Comparison of ENCODE assay signal across 11 cellular contexts in genomic region chr16:87952751-87953150, GRCh38. TPM values are rescaled to one million over a fixed set of nuclear protein-coding genes. Genes with fewer than 3 reads are reported as not detected.
DNase-seq lines count a peak whose midpoint lies in the region; ATAC-seq and TF ChIP-seq lines count a peak whose summit lies in the region.
"Had no signal": no experiment of that assay in that cellular context is flagged by ENCODE, and none has a peak within 500 bp of the region (broad histone marks: within the 10 kb centered on the region; RNA-seq: fewer than 3 reads in every experiment).

No MANE protein-coding gene starts in this region.

- peak overlapping the region; percentile 86 to 96 (median 91) for H3K4me3 Mint-ChIP-seq in CD4-positive, CD25-positive, alpha-beta regulatory T cell

- peaks cover 2% of the 10 kb centered on the region for H3K27me3 Mint-ChIP-seq in CD4-positive, CD25-positive, alpha-beta regulatory T cell

- H3K4me2 ChIP-seq in MM.1S (ENCODE audit: low read depth, low read length), result peak overlapping the region; percentile 86; the same call in 1 of the 2 replicates
- H3K4me2 ChIP-seq in neural cell (ENCODE audit: low read length), result peak overlapping the region; percentile 95

- H3F3A ChIP-seq in MM.1S (ENCODE audit: insufficient read depth, low read length) (peaks cover 17% of the 10 kb centered on the region), neural cell (ENCODE audit: insufficient read depth, low read length, poor library complexity, severe bottlenecking) (no peaks in the 10 kb centered on the region)

- TF ChIP-seq EP300 in neural cell (conservative IDR thresholded peaks at IDR 0.05; ENCODE audit: poor library complexity, severe bottlenecking), result no peak

- H3K9me2 ChIP-seq in MM.1S (replicated peaks; ENCODE audit: insufficient read depth, low read length) (no peaks in the 10 kb centered on the region), neural cell (ENCODE audit: insufficient read depth, low read length) (no peaks in the 10 kb centered on the region)

- no peaks in the 10 kb centered on the region for H3K9me3 Mint-ChIP-seq in CD4-positive, CD25-positive, alpha-beta regulatory T cell

- no peak for ATAC-seq in CD4-positive, CD25-positive, alpha-beta regulatory T cell (ENCODE audit: low read depth in 2 of 2)
- ATAC-seq in HG02642 (IDR thresholded peaks at IDR 0.05; ENCODE audit: poor library complexity, unreplicated experiment), result no peak
- ATAC-seq in GM21367 (IDR thresholded peaks at IDR 0.05; ENCODE audit: unreplicated experiment), result no peak
- no peak for ATAC-seq in HG02798 (IDR thresholded peaks at IDR 0.05; ENCODE audit: poor library complexity, unreplicated experiment)
- ATAC-seq: left ventricle myocardium superior had no signal

- peaks cover 14% of the 10 kb centered on the region for H3K36me3 ChIP-seq in CD4-positive, CD25-positive, alpha-beta regulatory T cell (ENCODE audit: control insufficient read depth, insufficient read depth, low read length)
- H3K36me3 ChIP-seq in MM.1S (replicated peaks; ENCODE audit: insufficient read depth, low read length) (no peaks in the 10 kb centered on the region), neural cell (ENCODE audit: insufficient read depth, low read length) (no peaks in the 10 kb centered on the region)

- H3K27ac Mint-ChIP-seq in CD4-positive, CD25-positive, alpha-beta regulatory T cell, result peak overlapping the region; percentile 60 to 97 (median 88)

- TF ChIP-seq CTCF in MM.1S (IDR thresholded peaks at IDR 0.05; ENCODE audit: low read length) (no peak), coronary artery (IDR thresholded peaks at IDR 0.05) (no peak), neural cell (IDR thresholded peaks at IDR 0.05; ENCODE audit: poor library complexity, severe bottlenecking) (no peak)

- no peaks in the 10 kb centered on the region for H3K9me3 ChIP-seq in CD4-positive, CD25-positive, alpha-beta regulatory T cell (ENCODE audit: control insufficient read depth in 2 of 2, low read length in 2 of 2)
- H3K9me3 ChIP-seq in MM.1S (replicated peaks; ENCODE audit: insufficient read depth, low read length) (no peaks in the 10 kb centered on the region), neural cell (ENCODE audit: low read length) (no peaks in the 10 kb centered on the region)

- TF ChIP-seq RAD21 in neural cell (conservative IDR thresholded peaks at IDR 0.05), result no peak

- peaks cover 22 to 63% (median 42%) of the 10 kb centered on the region in 4 donors for H3K4me1 Mint-ChIP-seq in CD4-positive, CD25-positive, alpha-beta regulatory T cell

- H3K4me3 ChIP-seq in CD4-positive, CD25-positive, alpha-beta regulatory T cell (ENCODE audit: low read depth, low read length), result peak overlapping the region; percentile 91
- no peak overlapping the region for H3K4me3 ChIP-seq in MM.1S (ENCODE audit: low read length)
- H3K4me3 ChIP-seq in coronary artery, result peak overlapping the region; percentile 94
- H3K4me3 ChIP-seq in neural cell (ENCODE audit: low read length), result peak overlapping the region; percentile 85

- peak overlapping the region; percentile 93 for H3K27ac ChIP-seq in CD4-positive, CD25-positive, alpha-beta regulatory T cell (ENCODE audit: insufficient read depth, low read length, poor library complexity, severe bottlenecking)
- H3K27ac ChIP-seq in MM.1S (ENCODE audit: low read length) (no peak overlapping the region), coronary artery (peak overlapping the region; percentile 96 to 100), neural cell (ENCODE audit: low read length) (peak overlapping the region; percentile 93)

- H3K9ac ChIP-seq in MM.1S (ENCODE audit: low read length) (no peak overlapping the region), neural cell (ENCODE audit: low read length) (peak overlapping the region; percentile 97)

- no peaks in the 10 kb centered on the region for H4K20me1 ChIP-seq in MM.1S (ENCODE audit: insufficient read depth, low read length)
- no peaks in the 10 kb centered on the region for H4K20me1 ChIP-seq in neural cell (ENCODE audit: insufficient read depth)

- DNase-seq in CD4-positive, CD25-positive, alpha-beta regulatory T cell, result no peak
- DNase-seq in MM.1S, result no peak
- no peak for DNase-seq in coronary artery (ENCODE audit: low spot score)
- DNase-seq in ACHN, result no peak
- DNase-seq: amniotic stem cell, left ventricle myocardium superior, NCI-H526 treated with DMSO at 0.1 percent for 48 hours had no signal

- no peaks in the 10 kb centered on the region for H3K27me3 ChIP-seq in CD4-positive, CD25-positive, alpha-beta regulatory T cell (ENCODE audit: control insufficient read depth, insufficient read depth, low read length)
- no peaks in the 10 kb centered on the region for H3K27me3 ChIP-seq in MM.1S (replicated peaks; ENCODE audit: insufficient read depth, low read length)
- no peaks in the 10 kb centered on the region for H3K27me3 ChIP-seq in neural cell (ENCODE audit: insufficient read depth, low read depth, low read length)

- no peak overlapping the region for H2AFZ ChIP-seq in MM.1S (ENCODE audit: low read length)
- no peak overlapping the region for H2AFZ ChIP-seq in neural cell (ENCODE audit: low read depth, low read length)

- peaks cover 9% of the 10 kb centered on the region for H3K36me3 Mint-ChIP-seq in CD4-positive, CD25-positive, alpha-beta regulatory T cell

- in situ Hi-C loops in ACHN (cut with HindIII; ENCODE audit: low pct_ligation_motif_present, low pct_unique_long_range_greater_than_20kb, low sequenced_read_pairs), result no loop called here

- peaks cover 65% of the 10 kb centered on the region for H3K4me1 ChIP-seq in CD4-positive, CD25-positive, alpha-beta regulatory T cell (ENCODE audit: control insufficient read depth, insufficient read depth, low read length, poor library complexity, severe bottlenecking)
- peaks cover 28% of the 10 kb centered on the region for H3K4me1 ChIP-seq in MM.1S (ENCODE audit: low read length)

- H3K79me2 ChIP-seq in MM.1S (ENCODE audit: low read length) (peaks cover 53% of the 10 kb centered on the region), neural cell (replicated peaks; ENCODE audit: insufficient read depth, low read length) (peaks cover 29% of the 10 kb centered on the region)

TF ChIP-seq in neural cell, 6 proteins besides CTCF, POLR2A, EP300 and RAD21:
- no peak for TF ChIP-seq SMC3 (conservative IDR thresholded peaks at IDR 0.05; ENCODE audit: poor library complexity)
- no peak for TF ChIP-seq EZH2 (IDR thresholded peaks at IDR 0.05; ENCODE audit: borderline replicate concordance, insufficient read depth, low read length, poor library complexity, severe bottlenecking)
- TF ChIP-seq MXI1 (conservative IDR thresholded peaks at IDR 0.05; ENCODE audit: poor library complexity, severe bottlenecking), result no peak
- TF ChIP-seq TAF1 (IDR thresholded peaks at IDR 0.05; ENCODE audit: low read depth), result no peak
- TF ChIP-seq, protein P1, sequence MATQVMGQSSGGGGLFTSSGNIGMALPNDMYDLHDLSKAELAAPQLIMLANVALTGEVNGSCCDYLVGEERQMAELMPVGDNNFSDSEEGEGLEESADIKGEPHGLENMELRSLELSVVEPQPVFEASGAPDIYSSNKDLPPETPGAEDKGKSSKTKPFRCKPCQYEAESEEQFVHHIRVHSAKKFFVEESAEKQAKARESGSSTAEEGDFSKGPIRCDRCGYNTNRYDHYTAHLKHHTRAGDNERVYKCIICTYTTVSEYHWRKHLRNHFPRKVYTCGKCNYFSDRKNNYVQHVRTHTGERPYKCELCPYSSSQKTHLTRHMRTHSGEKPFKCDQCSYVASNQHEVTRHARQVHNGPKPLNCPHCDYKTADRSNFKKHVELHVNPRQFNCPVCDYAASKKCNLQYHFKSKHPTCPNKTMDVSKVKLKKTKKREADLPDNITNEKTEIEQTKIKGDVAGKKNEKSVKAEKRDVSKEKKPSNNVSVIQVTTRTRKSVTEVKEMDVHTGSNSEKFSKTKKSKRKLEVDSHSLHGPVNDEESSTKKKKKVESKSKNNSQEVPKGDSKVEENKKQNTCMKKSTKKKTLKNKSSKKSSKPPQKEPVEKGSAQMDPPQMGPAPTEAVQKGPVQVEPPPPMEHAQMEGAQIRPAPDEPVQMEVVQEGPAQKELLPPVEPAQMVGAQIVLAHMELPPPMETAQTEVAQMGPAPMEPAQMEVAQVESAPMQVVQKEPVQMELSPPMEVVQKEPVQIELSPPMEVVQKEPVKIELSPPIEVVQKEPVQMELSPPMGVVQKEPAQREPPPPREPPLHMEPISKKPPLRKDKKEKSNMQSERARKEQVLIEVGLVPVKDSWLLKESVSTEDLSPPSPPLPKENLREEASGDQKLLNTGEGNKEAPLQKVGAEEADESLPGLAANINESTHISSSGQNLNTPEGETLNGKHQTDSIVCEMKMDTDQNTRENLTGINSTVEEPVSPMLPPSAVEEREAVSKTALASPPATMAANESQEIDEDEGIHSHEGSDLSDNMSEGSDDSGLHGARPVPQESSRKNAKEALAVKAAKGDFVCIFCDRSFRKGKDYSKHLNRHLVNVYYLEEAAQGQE (IDR thresholded peaks at IDR 0.05; ENCODE audit: borderline replicate concordance), result no peak
- TF ChIP-seq POLR2AphosphoS5 (IDR thresholded peaks at IDR 0.05), result no peak
TF ChIP-seq in neural cell: peak in this region for 0.

RNA-seq across cellular contexts. Expression of gene BANP, which starts 1.5 kb away (rescaled TPM):
- total RNA-seq in CD4-positive, CD25-positive, alpha-beta regulatory T cell, result 114 TPM
- 10 to 100 TPM; 20.4 to 27.6 (median 25.9) TPM for polyA plus RNA-seq in CD4-positive, CD25-positive, alpha-beta regulatory T cell
- polyA plus RNA-seq in neural cell, result 13.8 and 20.6 TPM in 2 replicates
- polyA minus RNA-seq in neural cell, result 43.4 and 48.5 TPM in 2 replicates

RNA-seq across cellular contexts. Expression of gene CA5A, which starts 16.4 kb away (rescaled TPM):
- not detected for total RNA-seq in CD4-positive, CD25-positive, alpha-beta regulatory T cell
- polyA plus RNA-seq in CD4-positive, CD25-positive, alpha-beta regulatory T cell, result not detected
- polyA plus RNA-seq in neural cell, result not detected in 2 replicates
- not detected in 2 replicates for polyA minus RNA-seq in neural cell
- total RNA-seq: left ventricle myocardium superior had no signal
